Comparison of ENCODE assay signal across 18 cellular contexts in genomic region chr9:130886981-130887380, GRCh38. TPM values are rescaled to one million over a fixed set of nuclear protein-coding genes. Genes with fewer than 3 reads are reported as not detected.
DNase-seq lines count a peak whose midpoint lies in the region; ATAC-seq and TF ChIP-seq lines count a peak whose summit lies in the region.
"Had no signal": no experiment of that assay in that cellular context is flagged by ENCODE, and none has a peak within 500 bp of the region (broad histone marks: within the 10 kb centered on the region; RNA-seq: fewer than 3 reads in every experiment).

No MANE protein-coding gene starts in this region.

- no peak overlapping the region for H3K4me3 ChIP-seq in SK-N-SH (ENCODE audit: low read depth in 2 of 2, low read length in 1 of 2)
- H3K4me3 ChIP-seq: BLaER1 had no signal

- H3K9me2 ChIP-seq in SK-N-SH, result no peaks in the 10 kb centered on the region

- TF ChIP-seq CTCF in SK-N-SH (IDR thresholded peaks at IDR 0.05), result no peak
- no peak for TF ChIP-seq CTCF in brain (conservative IDR thresholded peaks at IDR 0.05)
- no peak for TF ChIP-seq CTCF in nephron progenitor cell (IDR thresholded peaks at IDR 0.05)

- POLR2A ChIA-PET in SK-N-SH (lab: Yijun Ruan, JAX), result no interaction called here

- H3K4me3 Mint-ChIP-seq in brain, result no peak overlapping the region
- no peak overlapping the region for H3K4me3 Mint-ChIP-seq in nephron progenitor cell
- no peak overlapping the region for H3K4me3 Mint-ChIP-seq in stimulated activated effector memory CD8-positive, alpha-beta T cell treated with anti-CD3 and anti-CD28 coated beads, Interleukin-12 subunit alpha, Interleukin-12 subunit beta, amount 100 ng/mL, for 72 hours
- H3K4me3 Mint-ChIP-seq: CD8-positive, alpha-beta memory T cell had no signal

- H3K27me3 ChIP-seq in SK-N-SH (ENCODE audit: insufficient read depth), result no peaks in the 10 kb centered on the region

- no peak overlapping the region for H3K4me2 ChIP-seq in SK-N-SH
- H3K4me2 ChIP-seq: BLaER1 had no signal

- H3K36me3 ChIP-seq in SK-N-SH (replicated peaks in 1 of 2; ENCODE audit: control insufficient read depth in 1 of 2, insufficient read depth in 2 of 2, low read length in 1 of 2), result peaks cover 29 to 80% of the 10 kb centered on the region in 2 experiments

- H3K27me3 Mint-ChIP-seq in brain (peaks cover 4% of the 10 kb centered on the region), nephron progenitor cell (ENCODE audit: low read depth, poor library complexity) (peaks cover 2% of the 10 kb centered on the region)
- H3K27me3 Mint-ChIP-seq: CD8-positive, alpha-beta memory T cell had no signal

- CTCF ChIA-PET in SK-N-SH (lab: Yijun Ruan, JAX), result interaction anchor here (0.8 kb wide), 1 partner anchor 20 kb away, joined by 3 read pairs; no protein-coding TSS in a partner anchor

- H3K9me3 Mint-ChIP-seq in brain (no peaks in the 10 kb centered on the region), nephron progenitor cell (no peaks in the 10 kb centered on the region)
- no peaks in the 10 kb centered on the region for H3K9me3 Mint-ChIP-seq in stimulated activated effector memory CD8-positive, alpha-beta T cell treated with anti-CD3 and anti-CD28 coated beads, Interleukin-12 subunit alpha, Interleukin-12 subunit beta, amount 100 ng/mL, for 72 hours
- H3K9me3 Mint-ChIP-seq: CD8-positive, alpha-beta memory T cell had no signal

- H4K20me1 ChIP-seq in SK-N-SH (ENCODE audit: insufficient read depth), result peaks cover 51% of the 10 kb centered on the region

- DNase-seq in SK-N-SH (peak; percentile 9), nephron progenitor cell (no peak)
- no peak for DNase-seq in stimulated activated effector memory CD8-positive, alpha-beta T cell treated with anti-CD3 and anti-CD28 coated beads, Interleukin-12 subunit alpha, Interleukin-12 subunit beta, amount 100 ng/mL, for 72 hours (ENCODE audit: low spot score in 2 of 2)
- DNase-seq: CD8-positive, alpha-beta memory T cell; DMS79; KBM-7; NCI-H1092; NCI-H2081 treated with DMSO at 0.1 percent for 48 hours; NCI-H510A treated with DMSO at 0.1 percent for 48 hours; Right ventricle myocardium superior had no signal

- no peak for ATAC-seq in SK-N-SH treated with all-trans-retinoic acid at 6 μM for 48 hours
- ATAC-seq in stimulated activated effector memory CD8-positive, alpha-beta T cell treated with anti-CD3 and anti-CD28 coated beads, Interleukin-12 subunit alpha, Interleukin-12 subunit beta, amount 100 ng/mL, for 72 hours, result no peak
- ATAC-seq in HG02973 (IDR thresholded peaks at IDR 0.05; ENCODE audit: unreplicated experiment), result no peak
- no peak for ATAC-seq in HG03159 (IDR thresholded peaks at IDR 0.05; ENCODE audit: unreplicated experiment)
- ATAC-seq in HG03439 (IDR thresholded peaks at IDR 0.05; ENCODE audit: unreplicated experiment), result no peak

- no peak overlapping the region for H3K9ac ChIP-seq in SK-N-SH
- H3K9ac ChIP-seq: BLaER1 had no signal

- H3K4me1 ChIP-seq in SK-N-SH (ENCODE audit: control insufficient read depth in 1 of 2, insufficient read depth in 2 of 2, low read depth in 1 of 2, low read length in 1 of 2), result no peaks in the 10 kb centered on the region; a peak in 1 of 4 replicates

- H3K27ac Mint-ChIP-seq in brain, result peak overlapping the region in 3 of 5 experiments; percentile 67 to 72 (median 69)
- peak overlapping the region; percentile 64 for H3K27ac Mint-ChIP-seq in nephron progenitor cell
- H3K27ac Mint-ChIP-seq in stimulated activated effector memory CD8-positive, alpha-beta T cell treated with anti-CD3 and anti-CD28 coated beads, Interleukin-12 subunit alpha, Interleukin-12 subunit beta, amount 100 ng/mL, for 72 hours, result peak overlapping the region; percentile 27

- TF ChIP-seq RAD21 in SK-N-SH (IDR thresholded peaks at IDR 0.05; ENCODE audit: low read length), result no peak

- peaks cover 22% of the 10 kb centered on the region; the same call in 1 of the 2 replicates for H3K79me2 ChIP-seq in SK-N-SH (ENCODE audit: insufficient read depth)

- H3K36me3 Mint-ChIP-seq in brain (peaks cover 58% of the 10 kb centered on the region), nephron progenitor cell (ENCODE audit: low read depth) (peaks cover 49% of the 10 kb centered on the region)
- H3K36me3 Mint-ChIP-seq in stimulated activated effector memory CD8-positive, alpha-beta T cell treated with anti-CD3 and anti-CD28 coated beads, Interleukin-12 subunit alpha, Interleukin-12 subunit beta, amount 100 ng/mL, for 72 hours, result peaks cover 43% of the 10 kb centered on the region

- no peak for TF ChIP-seq EP300 in SK-N-SH (IDR thresholded peaks at IDR 0.05; ENCODE audit: borderline replicate concordance in 1 of 2, low read depth in 1 of 2, low read length in 1 of 2)

- H3K27ac ChIP-seq in SK-N-SH (ENCODE audit: low read depth in 2 of 2, low read length in 1 of 2), result no peak overlapping the region
- H3K27ac ChIP-seq: 22Rv1, BLaER1, HL-60 had no signal

- H3F3A ChIP-seq in SK-N-SH (replicated peaks; ENCODE audit: insufficient read depth), result peaks cover 5% of the 10 kb centered on the region

- H2AFZ ChIP-seq in SK-N-SH (ENCODE audit: low read depth), result no peak overlapping the region

- no peaks in the 10 kb centered on the region for H3K9me3 ChIP-seq in SK-N-SH
- H3K9me3 ChIP-seq: BLaER1 had no signal

- 97% methylated on average over 16 of the region's 23 CpGs for WGBS in SK-N-SH (ENCODE audit: low lambda C conversion rate)

- H3K4me1 Mint-ChIP-seq in brain (peaks cover 19% of the 10 kb centered on the region), nephron progenitor cell (peaks cover 19% of the 10 kb centered on the region)
- no peaks in the 10 kb centered on the region for H3K4me1 Mint-ChIP-seq in stimulated activated effector memory CD8-positive, alpha-beta T cell treated with anti-CD3 and anti-CD28 coated beads, Interleukin-12 subunit alpha, Interleukin-12 subunit beta, amount 100 ng/mL, for 72 hours
- H3K4me1 Mint-ChIP-seq: CD8-positive, alpha-beta memory T cell had no signal

TF ChIP-seq in SK-N-SH, 30 proteins besides CTCF, POLR2A, EP300 and RAD21:
- TF ChIP-seq GATA2 (CRISPR knock-in tag; IDR thresholded peaks at IDR 0.05) (no peak), FOSL2 (IDR thresholded peaks at IDR 0.05; ENCODE audit: borderline replicate concordance, low read depth) (no peak)
TF ChIP-seq in SK-N-SH: peak in this region for 0.

TF ChIP-seq in SK-N-SH treated with all-trans-retinoic acid at 6 μM for 48 hours, 23 proteins besides CTCF, POLR2A, EP300 and RAD21:
- TF ChIP-seq, protein P1, sequence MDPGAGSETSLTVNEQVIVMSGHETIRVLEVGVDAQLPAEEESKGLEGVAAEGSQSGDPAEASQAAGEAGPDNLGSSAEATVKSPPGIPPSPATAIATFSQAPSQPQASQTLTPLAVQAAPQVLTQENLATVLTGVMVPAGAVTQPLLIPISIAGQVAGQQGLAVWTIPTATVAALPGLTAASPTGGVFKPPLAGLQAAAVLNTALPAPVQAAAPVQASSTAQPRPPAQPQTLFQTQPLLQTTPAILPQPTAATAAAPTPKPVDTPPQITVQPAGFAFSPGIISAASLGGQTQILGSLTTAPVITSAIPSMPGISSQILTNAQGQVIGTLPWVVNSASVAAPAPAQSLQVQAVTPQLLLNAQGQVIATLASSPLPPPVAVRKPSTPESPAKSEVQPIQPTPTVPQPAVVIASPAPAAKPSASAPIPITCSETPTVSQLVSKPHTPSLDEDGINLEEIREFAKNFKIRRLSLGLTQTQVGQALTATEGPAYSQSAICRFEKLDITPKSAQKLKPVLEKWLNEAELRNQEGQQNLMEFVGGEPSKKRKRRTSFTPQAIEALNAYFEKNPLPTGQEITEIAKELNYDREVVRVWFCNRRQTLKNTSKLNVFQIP (CRISPR knock-in tag; IDR thresholded peaks at IDR 0.05; ENCODE audit: borderline replicate concordance, low read depth), result no peak
- no peak for TF ChIP-seq BACH2 (CRISPR knock-in tag; IDR thresholded peaks at IDR 0.05; ENCODE audit: borderline replicate concordance)
- TF ChIP-seq ZNF70 (CRISPR knock-in tag; IDR thresholded peaks at IDR 0.05), result no peak
- TF ChIP-seq ARNTL (CRISPR knock-in tag; IDR thresholded peaks at IDR 0.05; ENCODE audit: borderline replicate concordance, low read depth), result no peak
- no peak for TF ChIP-seq ZC3H10 (CRISPR knock-in tag; IDR thresholded peaks at IDR 0.05)
- TF ChIP-seq PPARA (CRISPR knock-in tag; IDR thresholded peaks at IDR 0.05; ENCODE audit: borderline replicate concordance), result no peak
- no peak for TF ChIP-seq TCF4 (CRISPR knock-in tag; IDR thresholded peaks at IDR 0.05; ENCODE audit: borderline replicate concordance)

RNA-seq across cellular contexts. Expression of gene QRFP, which starts 9.6 kb away (rescaled TPM):
- polyA plus RNA-seq in SK-N-SH (2012; rRNA removed) (not detected in 2 replicates), brain (ENCODE audit: insufficient read depth, low read depth, low replicate concordance) (not detected)
- polyA plus RNA-seq in SK-N-SH (2012; cell fraction: cytosol; rRNA removed), result not detected in 2 replicates
- not detected in 2 replicates for polyA plus RNA-seq in SK-N-SH (2012; cell fraction: nucleus; rRNA removed)
- polyA plus RNA-seq: CD8-positive, alpha-beta memory T cell had no signal

RNA-seq across cellular contexts. Expression of gene ABL1, which starts 51.9 kb away (rescaled TPM):
- polyA plus RNA-seq in SK-N-SH (2012; rRNA removed) (23.5 and 24.6 TPM in 2 replicates), brain (ENCODE audit: insufficient read depth, low read depth, low replicate concordance) (89.7 TPM)
- polyA plus RNA-seq in SK-N-SH (2012; cell fraction: cytosol; rRNA removed), result 16.8 and 22.1 TPM in 2 replicates
- polyA plus RNA-seq in SK-N-SH (2012; cell fraction: nucleus; rRNA removed), result 46.2 and 46.5 TPM in 2 replicates

RNA-seq across cellular contexts. Expression of gene FIBCD1, which starts 52.1 kb away (rescaled TPM):
- polyA plus RNA-seq in SK-N-SH (2012; rRNA removed) (0.86 and 1.3 TPM in 2 replicates), brain (ENCODE audit: insufficient read depth, low read depth, low replicate concordance) (0.78 TPM)
- polyA plus RNA-seq in SK-N-SH (2012; cell fraction: cytosol; rRNA removed), result 0.13 and 0.33 TPM in 2 replicates
- 1.2 and 1.3 TPM in 2 replicates for polyA plus RNA-seq in SK-N-SH (2012; cell fraction: nucleus; rRNA removed)
- polyA plus RNA-seq: CD8-positive, alpha-beta memory T cell had no signal
